Comparison of ENCODE assay signal across 1 cellular context in genomic region chr19:1140673-1141072, GRCh38.
TF ChIP-seq lines count a peak whose summit lies in the region.

No MANE protein-coding gene starts in this region.

TF ChIP-seq in A549, 52 proteins besides CTCF, POLR2A, EP300 and RAD21 (continued from another document):
- TF ChIP-seq FOXS1 (CRISPR knock-in tag; IDR thresholded peaks at IDR 0.05) (no peak), ZFP36 (IDR thresholded peaks at IDR 0.05; ENCODE audit: borderline replicate concordance, partially characterized antibody) (no peak), JUNB (IDR thresholded peaks at IDR 0.05) (no peak), RCOR1 (IDR thresholded peaks at IDR 0.05; ENCODE audit: low read depth, low read length) (no peak), HES2 (IDR thresholded peaks at IDR 0.05) (no peak)
